ENCODE assay signal across 8 cellular contexts in the genomic region with DNA sequence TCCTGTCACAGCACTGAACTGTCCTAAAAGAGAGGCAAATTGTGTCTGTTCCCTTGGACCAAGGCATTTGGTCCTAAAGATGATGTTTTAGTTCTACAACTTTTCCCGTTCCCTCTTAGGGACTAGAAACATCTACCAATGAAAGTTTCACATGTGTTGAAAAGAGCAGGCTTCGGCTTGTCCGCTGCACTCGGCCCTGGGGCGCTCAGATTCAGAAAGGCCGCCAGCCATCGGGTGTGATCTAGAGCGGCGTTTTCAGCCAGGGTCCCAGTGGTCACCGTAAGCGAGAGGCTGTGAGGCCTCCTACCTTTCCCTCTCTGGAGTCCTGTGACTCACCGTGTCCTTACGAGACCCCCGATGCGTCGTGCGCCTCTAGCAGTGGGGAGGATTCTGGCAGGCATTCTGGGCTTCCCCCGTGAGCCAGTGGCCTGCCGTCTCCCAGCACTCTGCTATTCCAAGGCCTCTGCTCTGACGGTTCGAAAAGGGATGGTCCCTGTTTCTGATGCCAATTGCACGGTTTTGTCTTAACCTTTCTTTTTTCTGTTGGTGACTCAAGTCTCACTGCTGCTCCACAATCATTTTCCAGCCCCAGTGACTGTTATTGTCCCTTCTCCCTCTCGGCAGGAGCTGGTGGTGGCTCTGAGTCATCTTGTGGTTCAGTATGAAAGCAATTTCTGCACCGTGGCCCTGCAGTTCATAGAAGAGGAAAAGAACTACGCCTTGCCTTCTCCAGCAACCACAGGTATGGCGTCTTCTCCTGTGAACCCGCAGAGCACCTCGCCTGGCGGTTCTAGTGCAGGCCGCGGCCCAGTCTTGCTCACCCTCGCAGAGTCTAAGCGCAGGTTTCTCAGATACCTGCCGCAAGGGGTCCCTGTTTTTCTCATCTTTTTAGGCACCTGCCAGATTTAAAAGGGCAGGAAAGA.
A peak's percentile ranks its signal among the peaks of the same experiment; 100 is the strongest.
DNase-seq lines count a peak whose midpoint lies in the region; ATAC-seq lines count a peak whose summit lies in the region.

No MANE protein-coding gene starts in this region.

- peaks cover 66% of the 10 kb centered on the region for H3K4me1 Mint-ChIP-seq in activated naive CD4-positive, alpha-beta T cell treated with anti-CD3 and anti-CD28 coated beads, Interleukin-2, amount 50 U/mL, for 24 hours

- H3K27ac Mint-ChIP-seq in activated naive CD4-positive, alpha-beta T cell treated with anti-CD3 and anti-CD28 coated beads, Interleukin-2, amount 50 U/mL, for 24 hours, result peak overlapping the region; percentile 91

- H3K36me3 Mint-ChIP-seq in activated naive CD4-positive, alpha-beta T cell treated with anti-CD3 and anti-CD28 coated beads, Interleukin-2, amount 50 U/mL, for 24 hours, result peaks cover 26% of the 10 kb centered on the region

- ATAC-seq in GM18502 (IDR thresholded peaks at IDR 0.05; ENCODE audit: poor library complexity, unreplicated experiment) (peak; percentile 58), HG03139 (IDR thresholded peaks at IDR 0.05; ENCODE audit: unreplicated experiment) (peak; percentile 16)

- no peaks in the 10 kb centered on the region for H3K27me3 Mint-ChIP-seq in activated naive CD4-positive, alpha-beta T cell treated with anti-CD3 and anti-CD28 coated beads, Interleukin-2, amount 50 U/mL, for 24 hours

- DNase-seq in SKM-1 treated with dmso at 0.1 percent for 144 hours (lab: John Stamatoyannopoulos, UW; ENCODE audit: unreplicated experiment) (peak; percentile 43), islet precursor cell (peak; percentile 88), pons (ENCODE audit: low spot score) (no peak), NCI-H2081 (lab: John Stamatoyannopoulos, UW) (no peak)
- peak; percentile 69 for DNase-seq in stimulated activated CD4-positive, alpha-beta T cell treated with anti-CD3 and anti-CD28 coated beads, Interleukin-4, amount 100 ng/mL, for 1 hour

- no peaks in the 10 kb centered on the region for H3K9me3 Mint-ChIP-seq in activated naive CD4-positive, alpha-beta T cell treated with anti-CD3 and anti-CD28 coated beads, Interleukin-2, amount 50 U/mL, for 24 hours

- H3K4me3 Mint-ChIP-seq in activated naive CD4-positive, alpha-beta T cell treated with anti-CD3 and anti-CD28 coated beads, Interleukin-2, amount 50 U/mL, for 24 hours, result peak overlapping the region; percentile 71

Comparison
In these comparisons a context has a peak if more than half of its experiments do, and no peak if none do; other contexts are left out.
1. DNase-seq: peak in SKM-1 treated with dmso at 0.1 percent for 144 hours (single experiment), islet precursor cell (single experiment) and stimulated activated CD4-positive, alpha-beta T cell treated with anti-CD3 and anti-CD28 coated beads, Interleukin-4, amount 100 ng/mL, for 1 hour (single experiment); none in pons (single experiment) and NCI-H2081 (0 of 2).